ENCODE assay signal across 26 cellular contexts in the genomic region with DNA sequence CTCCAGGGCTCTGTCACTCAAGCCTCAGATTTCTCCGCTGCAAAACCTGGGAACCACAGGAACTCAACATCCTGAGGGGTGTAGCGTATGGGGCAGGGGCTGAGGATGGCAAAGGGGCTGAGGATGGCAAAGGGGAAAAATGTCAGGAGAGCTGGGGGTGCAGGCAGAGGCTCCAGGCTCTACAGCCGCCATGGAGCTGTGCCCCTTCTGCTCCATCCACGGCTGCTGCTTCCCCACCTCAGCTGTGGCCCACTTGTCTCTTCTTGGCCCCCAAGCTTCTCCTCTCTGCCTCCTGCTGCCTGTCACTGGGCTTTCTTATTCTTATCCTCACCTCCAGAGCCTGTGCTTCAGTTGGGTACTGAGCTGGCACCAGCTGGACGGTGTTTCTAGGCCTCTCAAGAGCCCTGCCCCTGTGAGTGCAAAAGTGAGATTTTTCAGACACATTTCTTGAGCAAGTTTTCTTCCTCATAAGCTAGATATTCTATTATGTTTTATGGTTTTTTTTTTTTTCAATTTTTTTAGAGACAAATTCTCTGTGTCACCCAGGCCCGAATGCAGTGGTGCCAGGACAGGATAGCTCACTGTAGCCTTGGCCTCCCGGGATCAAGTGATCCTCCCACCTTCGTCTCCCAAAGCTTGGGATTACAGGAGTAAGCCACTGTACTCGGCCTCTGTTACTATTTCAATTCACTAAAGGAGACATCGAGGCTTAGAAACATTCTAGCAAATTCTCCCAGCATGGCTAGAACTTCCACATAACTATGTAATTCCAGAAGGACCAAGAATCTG. TPM values are rescaled to one million over a fixed set of nuclear protein-coding genes. Genes with fewer than 3 reads are reported as not detected.
DNase-seq lines count a peak whose midpoint lies in the region; ATAC-seq and TF ChIP-seq lines count a peak whose summit lies in the region.
"Had no signal": no experiment of that assay in that cellular context is flagged by ENCODE, and none has a peak within 500 bp of the region (broad histone marks: within the 10 kb centered on the region; RNA-seq: fewer than 3 reads in every experiment).

No MANE protein-coding gene starts in this region.

- H3K27me3 Mint-ChIP-seq in activated CD8-positive, alpha-beta memory T cell treated with anti-CD3 and anti-CD28 coated beads, Interleukin-2, amount 10 ng/mL, durations not matched to agents 7 days and 5 days: peaks cover 4% of the 10 kb centered on the region
- peaks cover 45% of the 10 kb centered on the region for H3K27me3 Mint-ChIP-seq in H9 (ENCODE audit: low read depth)
- H3K27me3 Mint-ChIP-seq: CD4-positive, CD25-positive, alpha-beta regulatory T cell had no signal

- 81 to 86% methylated on average over 10 of the region's 10 CpGs for WGBS in lower leg skin, 2 donors
- WGBS in heart right ventricle, 2 donors: 78 to 80% methylated on average over 10 of the region's 10 CpGs
- WGBS in H9 (ENCODE audit: extremely low coverage, insufficient read length, low lambda C conversion rate): no CpG with 5 or more reads among the region's 10 CpGs

- H3K27ac Mint-ChIP-seq in activated CD8-positive, alpha-beta memory T cell treated with anti-CD3 and anti-CD28 coated beads, Interleukin-2, amount 10 ng/mL, durations not matched to agents 7 days and 5 days: no peak overlapping the region
- no peak overlapping the region for H3K27ac Mint-ChIP-seq in H9
- H3K27ac Mint-ChIP-seq: CD4-positive, CD25-positive, alpha-beta regulatory T cell had no signal

- no peaks in the 10 kb centered on the region for H3K79me1 ChIP-seq in H9 (ENCODE audit: insufficient read depth, low read depth, low read length, poor library complexity, severe bottlenecking)

- H3K4me1 ChIP-seq in heart right ventricle (no peaks in the 10 kb centered on the region), H9 (ENCODE audit: insufficient read depth, low read length) (no peaks in the 10 kb centered on the region)
- H3K4me1 ChIP-seq: BLaER1, Peyer's patch had no signal

- no peak overlapping the region for H2AFZ ChIP-seq in H9 (ENCODE audit: low read length)

- H4K8ac ChIP-seq in H9 (replicated peaks; ENCODE audit: insufficient read length, low read depth, low read length): no peak overlapping the region

- H2BK20ac ChIP-seq in H9 (ENCODE audit: low read depth, low read length, poor library complexity, severe bottlenecking): no peak overlapping the region

- H2BK5ac ChIP-seq in H9 (ENCODE audit: insufficient read length, low read length): no peak overlapping the region

- no peak overlapping the region for H2AK5ac ChIP-seq in H9 (ENCODE audit: insufficient read length, low read length)

- H2BK12ac ChIP-seq in H9 (ENCODE audit: insufficient read length, low read depth, low read length): no peak overlapping the region

- H3K9me3 ChIP-seq in heart right ventricle: no peaks in the 10 kb centered on the region
- no peaks in the 10 kb centered on the region for H3K9me3 ChIP-seq in H9 (ENCODE audit: control insufficient read depth, low read depth, low read length)
- H3K9me3 ChIP-seq: BLaER1, Peyer's patch had no signal

- H3K27ac ChIP-seq in heart right ventricle (no peak overlapping the region), H9 (ENCODE audit: insufficient read length, low read depth, low read length) (no peak overlapping the region)
- H3K27ac ChIP-seq: BLaER1, Peyer's patch, SK-N-MC had no signal

- peaks cover 12% of the 10 kb centered on the region for H3K4me1 Mint-ChIP-seq in activated CD8-positive, alpha-beta memory T cell treated with anti-CD3 and anti-CD28 coated beads, Interleukin-2, amount 10 ng/mL, durations not matched to agents 7 days and 5 days
- no peaks in the 10 kb centered on the region for H3K4me1 Mint-ChIP-seq in H9
- H3K4me1 Mint-ChIP-seq: CD4-positive, CD25-positive, alpha-beta regulatory T cell had no signal

- no peak overlapping the region for H3K4me3 Mint-ChIP-seq in activated CD8-positive, alpha-beta memory T cell treated with anti-CD3 and anti-CD28 coated beads, Interleukin-2, amount 10 ng/mL, durations not matched to agents 7 days and 5 days
- H3K4me3 Mint-ChIP-seq in H9: no peak overlapping the region
- H3K4me3 Mint-ChIP-seq: CD4-positive, CD25-positive, alpha-beta regulatory T cell had no signal

- H3K4me3 ChIP-seq in lower leg skin (ENCODE audit: low read depth, poor library complexity, severe bottlenecking) (no peak overlapping the region), heart right ventricle (no peak overlapping the region)
- H3K4me3 ChIP-seq: BLaER1, K562, Peyer's patch, SK-N-MC had no signal

- H3K18ac ChIP-seq in H9 (ENCODE audit: insufficient read length, low read depth, low read length): no peak overlapping the region

- H4K5ac ChIP-seq in H9 (ENCODE audit: insufficient read length, low read depth, low read length): no peak overlapping the region

- H3K4me2 ChIP-seq in H9 (ENCODE audit: insufficient read depth, insufficient read length, low read length): no peak overlapping the region
- H3K4me2 ChIP-seq: BLaER1 had no signal

- no peaks in the 10 kb centered on the region for H4K20me1 ChIP-seq in H9 (ENCODE audit: control insufficient read depth, insufficient read depth, insufficient read length)
- H4K20me1 ChIP-seq: BLaER1 had no signal

- TF ChIP-seq CTCF in lower leg skin (IDR thresholded peaks at IDR 0.05) (no peak), heart right ventricle (IDR thresholded peaks at IDR 0.05) (no peak), H9 (conservative IDR thresholded peaks at IDR 0.05) (no peak)

- no peak for TF ChIP-seq POLR2A in lower leg skin (IDR thresholded peaks at IDR 0.05)

- H3K9ac ChIP-seq in H9 (ENCODE audit: extremely low read depth, insufficient read length, low read length): no peak overlapping the region
- H3K9ac ChIP-seq: BLaER1 had no signal

- no peak overlapping the region for H3K23ac ChIP-seq in H9 (ENCODE audit: insufficient read length, low read depth, low read length)

- CTCF ChIA-PET in activated CD8-positive, alpha-beta memory T cell treated with anti-CD3 and anti-CD28 coated beads, Interleukin-2, amount 10 ng/mL, durations not matched to agents 7 days and 5 days (lab: Charles Lee): no interaction called here

- no peaks in the 10 kb centered on the region for H3K36me3 Mint-ChIP-seq in activated CD8-positive, alpha-beta memory T cell treated with anti-CD3 and anti-CD28 coated beads, Interleukin-2, amount 10 ng/mL, durations not matched to agents 7 days and 5 days
- H3K36me3 Mint-ChIP-seq in H9 (ENCODE audit: insufficient read depth in 1 of 3, low read depth in 3 of 3): no peaks in the 10 kb centered on the region; a peak in 1 of 7 replicates
- H3K36me3 Mint-ChIP-seq: CD4-positive, CD25-positive, alpha-beta regulatory T cell had no signal

- no peak overlapping the region for H3K14ac ChIP-seq in H9 (ENCODE audit: insufficient read depth, low read length)

- DNase-seq in activated CD8-positive, alpha-beta memory T cell treated with anti-CD3 and anti-CD28 coated beads, Interleukin-2, amount 50 U/mL, for 48 hours: peak; percentile 26
- no peak for DNase-seq in activated CD8-positive, alpha-beta memory T cell treated with anti-CD3 and anti-CD28 coated beads, Interleukin-2, amount 10 ng/mL, durations not matched to agents 7 days and 5 days
- DNase-seq in lower leg skin (ENCODE audit: low spot score in 2 of 2): peak; percentile 6 to 63
- peak; percentile 1 for DNase-seq in stimulated activated CD8-positive, alpha-beta memory T cell treated with anti-CD3 and anti-CD28 coated beads, Interleukin-4, amount 100 ng/mL, for 48 hours
- DNase-seq in heart right ventricle: no peak
- no peak for DNase-seq in activated effector memory CD4-positive, alpha-beta T cell treated with anti-CD3 and anti-CD28 coated beads, Interleukin-2, amount 50 U/mL, for 16 hours
- DNase-seq in H9: no peak
- DNase-seq: CD4-positive, CD25-positive, alpha-beta regulatory T cell; DMS153; DND-41; MV-4-11; NCI-H1105; NCI-H1436 treated with DMSO at 0.1 percent for 48 hours; NCI-H187 treated with DMSO at 0.1 percent for 48 hours; NCI-H345; NCI-H526; Peyer's patch; SIG-M5 had no signal

- H4K91ac ChIP-seq in H9 (ENCODE audit: insufficient read length, low read depth, low read length): no peak overlapping the region

- no peaks in the 10 kb centered on the region for H3K79me2 ChIP-seq in H9 (ENCODE audit: insufficient read depth, low read length)

- ATAC-seq in activated CD8-positive, alpha-beta memory T cell treated with anti-CD3 and anti-CD28 coated beads, Interleukin-2, amount 10 ng/mL, durations not matched to agents 7 days and 5 days: no peak
- no peak for ATAC-seq in heart right ventricle
- ATAC-seq: HepG2, K562 had no signal

- H3K27me3 ChIP-seq in heart right ventricle (peaks cover 0 to 31% (median 18%) of the 10 kb centered on the region in 7 donors), H9 (ENCODE audit: insufficient read depth, low read length) (no peaks in the 10 kb centered on the region; the same call in 1 of the 2 replicates)
- H3K27me3 ChIP-seq: BLaER1, Peyer's patch had no signal

- no peak overlapping the region for H3K4ac ChIP-seq in H9 (ENCODE audit: low read depth, low read length)

- no peaks in the 10 kb centered on the region for H3K23me2 ChIP-seq in H9 (ENCODE audit: insufficient read length, low read depth, low read length, poor library complexity, severe bottlenecking)

- H2BK120ac ChIP-seq in H9 (ENCODE audit: low read depth, low read length, poor library complexity, severe bottlenecking): no peak overlapping the region

- no peak overlapping the region for H2BK15ac ChIP-seq in H9 (ENCODE audit: low read depth, low read length)

- no peaks in the 10 kb centered on the region for H3K36me3 ChIP-seq in heart right ventricle
- H3K36me3 ChIP-seq: BLaER1, Peyer's patch had no signal

- intact Hi-C loops in lower leg skin (cut with DNase I; ENCODE audit: low total_unique reads) (loop anchor here (5.0 kb wide), 1 partner anchor 819 kb away; no protein-coding TSS in a partner anchor), heart right ventricle (cut with DNase I) (no loop called here)

- H3K9me3 Mint-ChIP-seq in activated CD8-positive, alpha-beta memory T cell treated with anti-CD3 and anti-CD28 coated beads, Interleukin-2, amount 10 ng/mL, durations not matched to agents 7 days and 5 days (ENCODE audit: low read depth): no peaks in the 10 kb centered on the region
- H3K9me3 Mint-ChIP-seq in H9: no peaks in the 10 kb centered on the region

- H3T11ph ChIP-seq in H9 (ENCODE audit: low read length): no peak overlapping the region

- no peak overlapping the region for H3K56ac ChIP-seq in H9 (ENCODE audit: insufficient read length, low read depth, low read length)

RNA-seq across cellular contexts. Expression of a gene that starts 49.0 kb away (rescaled TPM):
- total RNA-seq in activated CD8-positive, alpha-beta memory T cell treated with anti-CD3 and anti-CD28 coated beads, Interleukin-2, amount 10 ng/mL, durations not matched to agents 7 days and 5 days: not detected
- total RNA-seq in lower leg skin (1 to 10 TPM in 3 of 4 donors, under 1 TPM in 1; 0.91 to 6.7 (median 1.6) TPM), heart right ventricle (10 to 100 TPM in 3 of 10 donors, 1 to 10 TPM in 5, under 1 TPM in 2; 0.47 to 31.2 (median 3.2) TPM), H9 (2021) (not detected in 2 replicates)
- polyA plus RNA-seq in heart right ventricle: 10 to 100 TPM in 1 of 2 donors, under 1 TPM in 1; 0.66 to 10.1 TPM
- total RNA-seq: CD4-positive, CD25-positive, alpha-beta regulatory T cell; HepG2; HT-29; LHCN-M2; OCI-LY7 had no signal
- polyA plus RNA-seq: AG04450; CD4-positive, CD25-positive, alpha-beta regulatory T cell; HepG2; K562 had no signal

Comparison
In these comparisons a context has a peak if more than half of its experiments do, and no peak if none do; other contexts are left out.
1. DNase-seq: peak in activated CD8-positive, alpha-beta memory T cell treated with anti-CD3 and anti-CD28 coated beads, Interleukin-2, amount 50 U/mL, for 48 hours (single experiment), lower leg skin (2 of 2) and stimulated activated CD8-positive, alpha-beta memory T cell treated with anti-CD3 and anti-CD28 coated beads, Interleukin-4, amount 100 ng/mL, for 48 hours (single experiment); none in activated CD8-positive, alpha-beta memory T cell treated with anti-CD3 and anti-CD28 coated beads, Interleukin-2, amount 10 ng/mL, durations not matched to agents 7 days and 5 days (single experiment), heart right ventricle (0 of 2), activated effector memory CD4-positive, alpha-beta T cell treated with anti-CD3 and anti-CD28 coated beads, Interleukin-2, amount 50 U/mL, for 16 hours (single experiment) and H9 (single experiment).